10 cellular contexts compared by ENCODE assay signal in genomic region chr9:114591206-114591853, GRCh38. TPM values are rescaled to one million over a fixed set of nuclear protein-coding genes. Genes with fewer than 3 reads are reported as not detected.
DNase-seq lines count a peak whose midpoint lies in the region; ATAC-seq and TF ChIP-seq lines count a peak whose summit lies in the region.
"Had no signal": no experiment of that assay in that cellular context is flagged by ENCODE, and none has a peak within 500 bp of the region (broad histone marks: within the 10 kb centered on the region; RNA-seq: fewer than 3 reads in every experiment).

No MANE protein-coding gene starts in this region.

- ATAC-seq in Right ventricle myocardium superior (ENCODE audit: poor library complexity), result no peak

- H3K9ac ChIP-seq in mucosa of rectum (ENCODE audit: low read depth in 1 of 2, low read length in 2 of 2), result peak overlapping the region in 1 of 2 donors; percentile 63

- no peak for DNase-seq in right atrium auricular region (ENCODE audit: low spot score)
- DNase-seq in Right ventricle myocardium superior, result no peak
- no peak for DNase-seq in breast epithelium (ENCODE audit: low spot score in 2 of 2)
- DNase-seq in uterus, result no peak
- no peak for DNase-seq in GM10266 (ENCODE audit: extremely low spot score)
- DNase-seq in SHP77 treated with DMSO at 0.1 percent for 48 hours (lab: John Stamatoyannopoulos, UW), result no peak
- DNase-seq in DMS 273 (lab: John Stamatoyannopoulos, UW; ENCODE audit: unreplicated experiment), result no peak
- DNase-seq: activated CD4-positive, alpha-beta T cell treated with anti-CD3 and anti-CD28 coated beads for 1 hour; COR-L47 had no signal

- H3K4me3 ChIP-seq in right atrium auricular region (no peak overlapping the region), breast epithelium (peak overlapping the region in 1 of 3 donors; percentile 34), mucosa of rectum (ENCODE audit: low read length in 2 of 2) (peak overlapping the region in 1 of 2 donors; percentile 23), uterus (no peak overlapping the region)

- intact Hi-C loops in Right ventricle myocardium superior (cut with DNase I) (no loop called here), breast epithelium (cut with DNase I; ENCODE audit: low total_unique reads) (loop anchor here (5.0 kb wide), 1 partner anchor 521 kb away; no protein-coding TSS in a partner anchor), uterus (cut with DNase I; ENCODE audit: low total_unique reads) (no loop called here)

- H3K4me1 ChIP-seq in right atrium auricular region, result peaks cover 0 to 51% of the 10 kb centered on the region in 2 donors
- H3K4me1 ChIP-seq in breast epithelium, result peaks cover 0 to 17% of the 10 kb centered on the region in 2 donors
- peaks cover 27 to 29% of the 10 kb centered on the region in 2 donors for H3K4me1 ChIP-seq in mucosa of rectum (ENCODE audit: control insufficient read depth in 2 of 2, insufficient read depth in 2 of 2, low read length in 2 of 2)
- peaks cover 5 to 11% of the 10 kb centered on the region in 2 donors for H3K4me1 ChIP-seq in uterus

- peak overlapping the region; percentile 23 to 33 for H3K27ac ChIP-seq in right atrium auricular region
- peak overlapping the region; percentile 49 to 60 for H3K27ac ChIP-seq in breast epithelium
- peak overlapping the region; percentile 69 to 72 for H3K27ac ChIP-seq in mucosa of rectum (ENCODE audit: low read depth in 2 of 2, low read length in 2 of 2)
- peak overlapping the region; percentile 25 to 49 for H3K27ac ChIP-seq in uterus

- H3K9me3 ChIP-seq in right atrium auricular region (no peaks in the 10 kb centered on the region), breast epithelium (no peaks in the 10 kb centered on the region), mucosa of rectum (ENCODE audit: control insufficient read depth in 2 of 2, low read length in 2 of 2) (no peaks in the 10 kb centered on the region), uterus (no peaks in the 10 kb centered on the region)

- H3K36me3 ChIP-seq in right atrium auricular region (peaks cover 39% of the 10 kb centered on the region), breast epithelium (no peaks in the 10 kb centered on the region), mucosa of rectum (ENCODE audit: control insufficient read depth in 2 of 2, insufficient read depth in 2 of 2, low read length in 2 of 2) (peaks cover 20 to 31% of the 10 kb centered on the region in 2 donors), uterus (no peaks in the 10 kb centered on the region)

- H3K27me3 ChIP-seq in right atrium auricular region (no peaks in the 10 kb centered on the region), breast epithelium (no peaks in the 10 kb centered on the region), mucosa of rectum (ENCODE audit: control insufficient read depth in 2 of 2, insufficient read depth in 2 of 2, low read length in 2 of 2) (no peaks in the 10 kb centered on the region), uterus (no peaks in the 10 kb centered on the region)

- TF ChIP-seq CTCF in right atrium auricular region (IDR thresholded peaks at IDR 0.05), result no peak
- no peak for TF ChIP-seq CTCF in breast epithelium (IDR thresholded peaks at IDR 0.05)
- no peak for TF ChIP-seq CTCF in uterus (IDR thresholded peaks at IDR 0.05)
- no peak for TF ChIP-seq CTCF in GM10266 (IDR thresholded peaks at IDR 0.05; ENCODE audit: control insufficient read depth, insufficient read depth, low read depth, missing control alignments)

- TF ChIP-seq POLR2A in breast epithelium (IDR thresholded peaks at IDR 0.05), result no peak
- TF ChIP-seq POLR2A in uterus (IDR thresholded peaks at IDR 0.05), result no peak

RNA-seq across cellular contexts. Expression of gene ATP6V1G1, which starts 3.8 kb away (rescaled TPM):
- total RNA-seq in right atrium auricular region (100 to 1,000 TPM; 141 to 153 TPM), Right ventricle myocardium superior (60.2 TPM), breast epithelium (100 to 1,000 TPM; 151 to 240 (median 227) TPM), uterus (100 to 1,000 TPM in 2 of 4 donors, 10 to 100 TPM in 2; 90.9 to 310 (median 130) TPM)

RNA-seq across cellular contexts. Expression of gene TMEM268, which starts 19.8 kb away (rescaled TPM):
- total RNA-seq in right atrium auricular region, result 1 to 10 TPM; 2.9 to 4.0 TPM
- 2.7 TPM for total RNA-seq in Right ventricle myocardium superior
- total RNA-seq in breast epithelium, result 10 to 100 TPM; 12.8 to 21.3 (median 16.8) TPM
- 10 to 100 TPM in 2 of 4 donors, 1 to 10 TPM in 2; 4.1 to 16.5 (median 8.5) TPM for total RNA-seq in uterus
